9 cellular contexts compared by ENCODE assay signal in the genomic region with DNA sequence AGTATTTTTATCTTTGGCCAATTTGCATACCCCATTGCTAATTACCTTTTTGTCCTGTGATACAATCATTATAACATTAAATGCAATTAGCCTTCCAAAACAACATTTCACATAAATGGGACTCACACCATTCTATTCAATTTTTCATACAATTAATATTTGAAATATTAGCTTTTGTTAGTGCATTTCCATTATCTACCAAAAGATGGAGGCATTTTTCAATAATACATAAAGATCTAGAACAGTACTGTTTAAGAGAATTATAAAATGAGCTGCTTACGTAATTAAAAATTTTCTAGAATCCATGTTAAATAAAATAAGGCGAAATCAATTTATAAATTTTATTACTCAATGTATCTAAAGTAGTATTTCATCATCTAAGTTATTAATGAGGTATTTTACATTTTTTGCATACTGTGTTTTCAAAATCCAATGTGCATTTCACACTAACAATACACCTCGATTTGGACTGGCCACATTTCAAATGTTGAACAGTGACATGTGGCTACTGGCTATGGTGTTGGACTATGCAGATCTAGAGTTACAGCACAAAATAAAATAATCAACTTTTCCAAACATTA.
A peak's percentile ranks its signal among the peaks of the same experiment; 100 is the strongest.
DNase-seq lines count a peak whose midpoint lies in the region; ATAC-seq lines count a peak whose summit lies in the region.
"Had no signal": no experiment of that assay in that cellular context is flagged by ENCODE, and none has a peak within 500 bp of the region (broad histone marks: within the 10 kb centered on the region; RNA-seq: fewer than 3 reads in every experiment).

No MANE protein-coding gene starts in this region.

- DNase-seq in ELR (ENCODE audit: low read depth) (peak; percentile 57), NCI-H446 treated with DMSO at 0.1 percent for 48 hours (lab: John Stamatoyannopoulos, UW) (peak; percentile 6), dedifferentiated amniotic fluid mesenchymal stem cell (ENCODE audit: extremely low spot score) (peak; percentile 43), pons (ENCODE audit: low spot score) (peak; percentile 43), DMS153 (lab: John Stamatoyannopoulos, UW) (no peak), NCI-H748 treated with DMSO at 0.1 percent for 48 hours (lab: John Stamatoyannopoulos, UW) (no peak), aorta (no peak)
- no peak for DNase-seq in effector CD8-positive, alpha-beta T cell (lab: John Stamatoyannopoulos, UW)

- no peaks in the 10 kb centered on the region for H3K4me1 ChIP-seq in aorta (ENCODE audit: control insufficient read depth in 1 of 2, insufficient read depth in 2 of 2, low read length in 2 of 2)

- H3K36me3 ChIP-seq in aorta (ENCODE audit: control insufficient read depth in 1 of 2, insufficient read depth in 2 of 2, low read length in 1 of 2): no peaks in the 10 kb centered on the region

- no peaks in the 10 kb centered on the region for H3K27me3 ChIP-seq in aorta (ENCODE audit: control insufficient read depth in 1 of 2, insufficient read depth in 2 of 2, low read length in 1 of 2)

- no peak overlapping the region for H3K27ac ChIP-seq in aorta (ENCODE audit: low read depth in 1 of 2, low read length in 2 of 2)
- H3K27ac ChIP-seq: skin epidermis had no signal

- WGBS in aorta, 2 donors: 48 to 51% methylated on average over 3 of the region's 3 CpGs

- no peak for ATAC-seq in aorta (ENCODE audit: low FRiP score)

- H3K9me3 ChIP-seq in aorta (ENCODE audit: control insufficient read depth, low read length): no peaks in the 10 kb centered on the region

- no peak overlapping the region for H3K4me3 ChIP-seq in aorta (ENCODE audit: low read length in 2 of 2)
- H3K4me3 ChIP-seq: skin epidermis had no signal

- intact Hi-C loops in aorta (cut with DNase I): loop anchor here (5.0 to 10.0 kb wide), 5 partner anchors 63 to 327 kb away; no protein-coding TSS in a partner anchor

Comparison
In these comparisons a context has a peak if more than half of its experiments do, and no peak if none do; other contexts are left out.
1. DNase-seq: peak in ELR (single experiment), NCI-H446 treated with DMSO at 0.1 percent for 48 hours (single experiment), dedifferentiated amniotic fluid mesenchymal stem cell (single experiment) and pons (single experiment); none in DMS153 (single experiment), effector CD8-positive, alpha-beta T cell (single experiment), NCI-H748 treated with DMSO at 0.1 percent for 48 hours (single experiment) and aorta (0 of 2).